In the genomic region with DNA sequence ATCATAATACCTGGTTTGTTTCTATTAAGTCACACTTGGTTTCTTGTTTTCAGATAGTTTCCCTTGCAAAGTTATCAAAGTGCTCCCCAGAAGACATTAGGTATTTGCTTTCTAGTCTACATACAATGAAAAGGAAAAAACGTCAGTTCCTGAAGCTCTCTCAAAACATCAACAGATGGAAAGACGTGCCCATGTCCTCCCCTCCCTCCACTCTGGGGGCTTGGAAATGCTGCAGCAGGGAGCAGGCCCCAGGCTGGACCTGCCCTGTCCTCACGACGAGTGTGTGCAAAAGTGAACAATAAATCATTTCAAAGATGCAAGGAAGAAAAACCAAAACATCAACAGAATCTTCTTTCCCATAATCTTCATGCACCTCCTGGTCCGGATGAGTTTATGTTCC, we compare ENCODE assay signal across 16 cellular contexts.
DNase-seq lines count a peak whose midpoint lies in the region; ATAC-seq and TF ChIP-seq lines count a peak whose summit lies in the region.
"Had no signal": no experiment of that assay in that cellular context is flagged by ENCODE, and none has a peak within 500 bp of the region (broad histone marks: within the 10 kb centered on the region; RNA-seq: fewer than 3 reads in every experiment).

No MANE protein-coding gene starts in this region.

- no peak overlapping the region for H3K23ac ChIP-seq in mesendoderm (ENCODE audit: low read length)

- intact Hi-C loops in heart right ventricle (cut with DNase I) (no loop called here), Right ventricle myocardium superior (cut with DNase I) (no loop called here), vagina (cut with DNase I) (no loop called here)

- H3K56ac ChIP-seq in mesendoderm (ENCODE audit: low read length): no peak overlapping the region

- H4K8ac ChIP-seq in mesendoderm (ENCODE audit: low read depth, low read length): no peak overlapping the region

- peaks cover 89% of the 10 kb centered on the region for H3K4me1 Mint-ChIP-seq in chondrocyte (ENCODE audit: low read depth)

- H2BK5ac ChIP-seq in mesendoderm (ENCODE audit: low read length): no peak overlapping the region

- H3K36me3 ChIP-seq in heart right ventricle (no peaks in the 10 kb centered on the region), mesendoderm (ENCODE audit: control insufficient read depth, insufficient read depth, low read length) (no peaks in the 10 kb centered on the region), vagina (no peaks in the 10 kb centered on the region)

- H3K79me1 ChIP-seq in mesendoderm (ENCODE audit: low read length): no peaks in the 10 kb centered on the region

- H3K4me3 ChIP-seq in heart right ventricle (peak overlapping the region in 1 of 10 donors; percentile 13), mesendoderm (ENCODE audit: low read length) (no peak overlapping the region), vagina (no peak overlapping the region)
- H3K4me3 ChIP-seq: A549 had no signal

- no peak overlapping the region for H3K4ac ChIP-seq in mesendoderm (ENCODE audit: low read depth, low read length)

- TF ChIP-seq CTCF in heart right ventricle (IDR thresholded peaks at IDR 0.05) (no peak), chondrocyte (IDR thresholded peaks at IDR 0.05) (no peak), vagina (IDR thresholded peaks at IDR 0.05) (no peak)

- TF ChIP-seq POLR2A in vagina (IDR thresholded peaks at IDR 0.05): no peak

- H3K9ac ChIP-seq in mesendoderm (ENCODE audit: low read length): no peak overlapping the region

- no peak overlapping the region for H2BK15ac ChIP-seq in mesendoderm (replicated peaks; ENCODE audit: low read depth)

- H3K9me3 ChIP-seq in heart right ventricle (no peaks in the 10 kb centered on the region), vagina (no peaks in the 10 kb centered on the region)
- H3K9me3 ChIP-seq: A549 had no signal

- H3K27ac ChIP-seq in heart right ventricle: peak overlapping the region in 6 of 10 donors; percentile 13 to 83 (median 34)
- H3K27ac ChIP-seq in mesendoderm (ENCODE audit: low read depth, low read length): no peak overlapping the region
- H3K27ac ChIP-seq in vagina: peak overlapping the region; percentile 40
- H3K27ac ChIP-seq: A549, C4-2B had no signal

- H3K18ac ChIP-seq in mesendoderm (ENCODE audit: low read length): no peak overlapping the region

- no peaks in the 10 kb centered on the region for H3K27me3 Mint-ChIP-seq in chondrocyte (ENCODE audit: low read depth)

- no peak for ATAC-seq in heart right ventricle
- ATAC-seq in Right ventricle myocardium superior (ENCODE audit: poor library complexity): no peak
- ATAC-seq in GM21515 (IDR thresholded peaks at IDR 0.05; ENCODE audit: unreplicated experiment): no peak
- ATAC-seq: A549, PC-3 had no signal

- H2BK120ac ChIP-seq in mesendoderm (ENCODE audit: low read depth, low read length): no peak overlapping the region

- DNase-seq in heart right ventricle: no peak
- no peak for DNase-seq in Right ventricle myocardium superior
- no peak for DNase-seq in chondrocyte (ENCODE audit: low spot score)
- DNase-seq in mesendoderm: peak; percentile 36
- no peak for DNase-seq in vagina (ENCODE audit: extremely low spot score in 2 of 2)
- DNase-seq in activated naive CD4-positive, alpha-beta T cell (lab: John Stamatoyannopoulos, UW): no peak
- no peak for DNase-seq in DMS153 (lab: John Stamatoyannopoulos, UW)
- DNase-seq: DMS53, NCI-H1417, NCI-H2029, NCI-H510A treated with DMSO at 0.1 percent for 48 hours, PC-3 had no signal

- peak overlapping the region; percentile 82 for H3K27ac Mint-ChIP-seq in chondrocyte (ENCODE audit: unreplicated experiment)
- H3K27ac Mint-ChIP-seq: IgD-negative memory B cell had no signal

- H3K4me1 ChIP-seq in heart right ventricle (peaks cover 0 to 33% (median 0%) of the 10 kb centered on the region in 9 donors), mesendoderm (ENCODE audit: control insufficient read depth, low read depth, low read length) (peaks cover 2% of the 10 kb centered on the region), vagina (peaks cover 5% of the 10 kb centered on the region)

- no peak overlapping the region for H4K5ac ChIP-seq in mesendoderm (ENCODE audit: low read length)

- no peak overlapping the region for H3K4me2 ChIP-seq in mesendoderm (ENCODE audit: low read length)
- H3K4me2 ChIP-seq: A549 had no signal

- no peak overlapping the region for H2AK5ac ChIP-seq in mesendoderm (ENCODE audit: low read length)

- H3K9me3 Mint-ChIP-seq in chondrocyte (ENCODE audit: low read depth): no peaks in the 10 kb centered on the region
- H3K9me3 Mint-ChIP-seq: IgD-negative memory B cell had no signal

- WGBS in heart right ventricle, 2 donors: 57 to 59% methylated on average over 5 of the region's 5 CpGs
- whole genome bisulfite sequencing in mesendoderm (ENCODE audit: extremely low coverage, insufficient coverage, low lambda C conversion rate): no CpG with 5 or more reads among the region's 5 CpGs

- H3K4me3 Mint-ChIP-seq in chondrocyte (ENCODE audit: unreplicated experiment): no peak overlapping the region
- H3K4me3 Mint-ChIP-seq: IgD-negative memory B cell had no signal

- H3K79me2 ChIP-seq in mesendoderm (ENCODE audit: control insufficient read depth, insufficient read depth, low read length): no peaks in the 10 kb centered on the region

- no peaks in the 10 kb centered on the region for H3K27me3 ChIP-seq in heart right ventricle
- H3K27me3 ChIP-seq in mesendoderm (ENCODE audit: insufficient read depth, low read length, poor library complexity): no peaks in the 10 kb centered on the region
- no peaks in the 10 kb centered on the region for H3K27me3 ChIP-seq in vagina

- peaks cover under 1% of the 10 kb centered on the region for H3K36me3 Mint-ChIP-seq in chondrocyte (ENCODE audit: low read depth)
- H3K36me3 Mint-ChIP-seq: IgD-negative memory B cell had no signal
